In genomic region chr2:101829018-101829396, GRCh38 we compare ENCODE assay signal across 9 cellular contexts.
DNase-seq lines count a peak whose midpoint lies in the region; ATAC-seq and TF ChIP-seq lines count a peak whose summit lies in the region.
"Had no signal": no experiment of that assay in that cellular context is flagged by ENCODE, and none has a peak within 500 bp of the region (broad histone marks: within the 10 kb centered on the region; RNA-seq: fewer than 3 reads in every experiment).

No MANE protein-coding gene starts in this region.

- peak overlapping the region; percentile 86 for H3K27ac Mint-ChIP-seq in activated naive CD4-positive, alpha-beta T cell treated with anti-CD3 and anti-CD28 coated beads, Interleukin-2, amount 10 ng/mL, durations not matched to agents 7 days and 5 days
- peak overlapping the region; percentile 85 for H3K27ac Mint-ChIP-seq in type B pancreatic cell

- peaks cover 62% of the 10 kb centered on the region for H3K36me3 Mint-ChIP-seq in activated naive CD4-positive, alpha-beta T cell treated with anti-CD3 and anti-CD28 coated beads, Interleukin-2, amount 10 ng/mL, durations not matched to agents 7 days and 5 days
- peaks cover 36% of the 10 kb centered on the region for H3K36me3 Mint-ChIP-seq in type B pancreatic cell

- H3K9me3 Mint-ChIP-seq in activated naive CD4-positive, alpha-beta T cell treated with anti-CD3 and anti-CD28 coated beads, Interleukin-2, amount 10 ng/mL, durations not matched to agents 7 days and 5 days = no peaks in the 10 kb centered on the region
- no peaks in the 10 kb centered on the region for H3K9me3 Mint-ChIP-seq in type B pancreatic cell

- peaks cover 62% of the 10 kb centered on the region for H3K4me1 Mint-ChIP-seq in activated naive CD4-positive, alpha-beta T cell treated with anti-CD3 and anti-CD28 coated beads, Interleukin-2, amount 10 ng/mL, durations not matched to agents 7 days and 5 days
- peaks cover 40% of the 10 kb centered on the region for H3K4me1 Mint-ChIP-seq in type B pancreatic cell (ENCODE audit: unreplicated experiment)

- no peak for DNase-seq in activated naive CD4-positive, alpha-beta T cell treated with anti-CD3 and anti-CD28 coated beads, Interleukin-2, amount 10 ng/mL, durations not matched to agents 7 days and 5 days
- DNase-seq in activated naive CD4-positive, alpha-beta T cell treated with Interleukin-2 at 50 U/mL for 16 hours = no peak
- DNase-seq in amniotic epithelial cell (ENCODE audit: low read depth) = peak; percentile 63
- no peak for DNase-seq in left ventricle myocardium superior
- no peak for DNase-seq in type B pancreatic cell (ENCODE audit: extremely low spot score, unreplicated experiment)
- DNase-seq in NCI-H1436 treated with DMSO at 0.1 percent for 48 hours (lab: John Stamatoyannopoulos, UW) = no peak
- DNase-seq: NCI-H187 treated with DMSO at 0.1 percent for 48 hours had no signal

- H3K27me3 Mint-ChIP-seq in activated naive CD4-positive, alpha-beta T cell treated with anti-CD3 and anti-CD28 coated beads, Interleukin-2, amount 10 ng/mL, durations not matched to agents 7 days and 5 days = no peaks in the 10 kb centered on the region
- H3K27me3 Mint-ChIP-seq in type B pancreatic cell = no peaks in the 10 kb centered on the region

- no peak overlapping the region for H3K4me3 Mint-ChIP-seq in activated naive CD4-positive, alpha-beta T cell treated with anti-CD3 and anti-CD28 coated beads, Interleukin-2, amount 10 ng/mL, durations not matched to agents 7 days and 5 days
- H3K4me3 Mint-ChIP-seq in type B pancreatic cell = no peak overlapping the region

- CTCF ChIA-PET in activated naive CD4-positive, alpha-beta T cell treated with anti-CD3 and anti-CD28 coated beads, Interleukin-2, amount 10 ng/mL, durations not matched to agents 7 days and 5 days (lab: Charles Lee) = interaction anchor here (0.8 to 4.3 kb wide), 7 partner anchors 10 to 487 kb away, joined by 3 to 23 read pairs (median 3); no protein-coding TSS in a partner anchor

- intact Hi-C loops in left ventricle myocardium superior (cut with micrococcal nuclease) = loop anchor here (5.0 to 10.0 kb wide), 2 partner anchors 127 to 304 kb away; no protein-coding TSS in a partner anchor

- no peak for TF ChIP-seq CTCF in type B pancreatic cell (conservative IDR thresholded peaks at IDR 0.05)

- ATAC-seq in left ventricle myocardium superior = peak; percentile 35
- ATAC-seq in HG03095 (IDR thresholded peaks at IDR 0.05; ENCODE audit: unreplicated experiment) = no peak
- no peak for ATAC-seq in HG02973 (IDR thresholded peaks at IDR 0.05; ENCODE audit: unreplicated experiment)
